8 cellular contexts compared by ENCODE assay signal in genomic region chr1:236523704-236524141, GRCh38. TPM values are rescaled to one million over a fixed set of nuclear protein-coding genes. Genes with fewer than 3 reads are reported as not detected.
A peak's percentile ranks its signal among the peaks of the same experiment; 100 is the strongest.
DNase-seq lines count a peak whose midpoint lies in the region; ATAC-seq and TF ChIP-seq lines count a peak whose summit lies in the region.

LGALS8 (plus strand) TSS chr1:236523982; CDS start chr1:236526071, 2,089 bp downstream.

- H3K36me3 ChIP-seq in adrenal gland (replicated peaks in 1 of 2) (peaks cover 0 to 19% of the 10 kb centered on the region in 2 donors), prostate gland (no peaks in the 10 kb centered on the region), upper lobe of right lung (peaks cover 22% of the 10 kb centered on the region)

- intact Hi-C loops in T-helper 1 cell treated with Interleukin-12 subunit alpha and Interleukin-12 subunit beta and Interleukin-4 antibody, amounts not matched to agents 30 ng/mL and 1 ng/mL, for 36 hours (cut with micrococcal nuclease), result loop anchor here (1.0 to 10.0 kb wide), 11 partner anchors 11 to 1199 kb away; partner anchors contain the start of genes ARID4B, B3GALNT2, EDARADD and GGPS1
- intact Hi-C loops in adrenal gland (cut with DNase I), result no loop called here
- intact Hi-C loops in left cardiac atrium (cut with DNase I), result no loop called here
- intact Hi-C loops in prostate gland (cut with DNase I), result no loop called here
- intact Hi-C loops in upper lobe of right lung (cut with DNase I), result no loop called here

- DNase-seq in ELF-1 (ENCODE audit: low read depth, low spot score), result peak; percentile 55
- peak; percentile 52 to 63 for DNase-seq in Kasumi-1 (lab: John Stamatoyannopoulos, UW)
- DNase-seq in adrenal gland, result peak; percentile 84 to 94 (median 90)
- DNase-seq in left cardiac atrium, result peak; percentile 95
- peak; percentile 87 for DNase-seq in prostate gland (ENCODE audit: low spot score)
- peak; percentile 95 for DNase-seq in upper lobe of right lung

- H3K9me3 ChIP-seq in adrenal gland (replicated peaks in 1 of 3), result no peaks in the 10 kb centered on the region
- H3K9me3 ChIP-seq in prostate gland, result no peaks in the 10 kb centered on the region
- no peaks in the 10 kb centered on the region for H3K9me3 ChIP-seq in upper lobe of right lung

- TF ChIP-seq POLR2A in adrenal gland (IDR thresholded peaks at IDR 0.05), result peak; percentile 20 to 61
- TF ChIP-seq POLR2A in prostate gland (IDR thresholded peaks at IDR 0.05), result peak; percentile 41

- WGBS in adrenal gland, 4 donors, result 0 to 1% (median 0%) methylated on average over 2 to 35 of the region's 35 CpGs
- WGBS in prostate gland, result 0% methylated on average over 32 of the region's 35 CpGs

- ATAC-seq in GM21825 (IDR thresholded peaks at IDR 0.05; ENCODE audit: unreplicated experiment) (peak; percentile 64), left cardiac atrium (peak; percentile 95), upper lobe of right lung (peak; percentile 97)

- H3K4me1 ChIP-seq in adrenal gland (replicated peaks in 1 of 2) (peaks cover 4 to 10% of the 10 kb centered on the region in 2 donors), prostate gland (replicated peaks) (no peaks in the 10 kb centered on the region), upper lobe of right lung (peaks cover 9% of the 10 kb centered on the region)

- TF ChIP-seq CTCF in adrenal gland (IDR thresholded peaks at IDR 0.05), result peak in 1 of 6 experiments; percentile 7
- TF ChIP-seq CTCF in prostate gland (IDR thresholded peaks at IDR 0.05), result peak in 1 of 4 experiments; percentile 5
- TF ChIP-seq CTCF in upper lobe of right lung (IDR thresholded peaks at IDR 0.05), result no peak

- H3K27ac ChIP-seq in adrenal gland (peak within 1 kb of the TSS; percentile 81 to 98 (median 84)), prostate gland (peak within 1 kb of the TSS; percentile 85 to 87), upper lobe of right lung (peak within 1 kb of the TSS; percentile 86)

- H3K4me3 ChIP-seq in adrenal gland (peak within 1 kb of the TSS; percentile 19 to 97 (median 94)), prostate gland (peak within 1 kb of the TSS; percentile 82 to 95), upper lobe of right lung (peak within 1 kb of the TSS; percentile 93)

- H3K27me3 ChIP-seq in adrenal gland, result no peaks in the 10 kb centered on the region
- H3K27me3 ChIP-seq in prostate gland (replicated peaks; ENCODE audit: insufficient read depth), result no peaks in the 10 kb centered on the region
- no peaks in the 10 kb centered on the region for H3K27me3 ChIP-seq in upper lobe of right lung

RNA-seq across cellular contexts. Expression of gene LGALS8, which starts in this region (rescaled TPM):
- total RNA-seq in T-helper 1 cell treated with Interleukin-12 subunit alpha and Interleukin-12 subunit beta and Interleukin-4 antibody, amounts not matched to agents 30 ng/mL and 1 ng/mL, for 36 hours, result 109 and 113 TPM in 2 replicates
- total RNA-seq in adrenal gland (100 to 1,000 TPM in 1 of 8 donors, 10 to 100 TPM in 7; 32.6 to 100 (median 55.0) TPM), left cardiac atrium (10 to 100 TPM; 57.8 to 74.9 TPM), prostate gland (100 to 1,000 TPM in 1 of 2 donors, 10 to 100 TPM in 1; 86.0 to 119 TPM), upper lobe of right lung (81.7 TPM)
- polyA plus RNA-seq in adrenal gland, result 10 to 100 TPM; 23.2 to 56.0 (median 25.5) TPM

Comparison
In these comparisons a context has a peak if more than half of its experiments do, and no peak if none do; other contexts are left out.
1. Peak in every context shown above with its lines: DNase-seq, ATAC-seq, H3K4me3 ChIP-seq and H3K27ac ChIP-seq.